8 cellular contexts compared by ENCODE assay signal in the genomic region with DNA sequence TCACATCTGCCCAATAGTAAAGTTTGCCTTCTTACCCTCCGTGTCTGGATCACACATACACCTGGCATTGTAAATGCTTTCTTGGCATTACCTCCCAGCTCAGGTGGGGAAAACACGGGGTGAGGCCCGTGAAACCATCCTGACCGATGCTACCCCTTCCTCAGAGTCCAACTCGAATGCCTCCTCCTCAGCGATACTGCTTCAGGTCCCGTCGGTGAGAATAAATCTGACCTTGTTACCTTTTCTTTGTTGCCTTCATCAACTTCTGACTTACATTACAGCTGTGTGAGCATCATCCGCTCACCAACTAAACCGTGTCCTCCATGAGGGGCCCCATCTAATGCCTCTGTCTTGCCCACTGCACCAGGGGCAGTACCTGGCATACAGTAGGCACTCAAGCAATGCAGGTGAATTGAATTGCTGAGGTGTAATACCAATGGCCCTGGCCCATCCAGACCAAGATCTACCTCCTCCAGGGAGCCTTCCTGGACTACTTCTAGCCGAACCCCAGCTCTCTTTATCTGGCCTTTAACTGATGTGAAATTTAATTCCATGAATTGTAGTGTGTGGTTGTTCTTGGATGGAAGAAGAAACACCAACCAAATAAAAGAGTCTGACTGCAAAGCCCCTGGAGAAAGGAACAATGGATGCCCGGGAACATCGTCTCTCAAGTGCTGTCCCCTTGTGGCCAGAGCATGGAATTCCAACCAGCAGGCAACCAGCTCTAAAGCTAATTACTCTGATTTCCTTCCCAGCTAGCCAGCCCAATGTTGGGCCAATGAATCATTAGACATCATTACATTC.
DNase-seq lines count a peak whose midpoint lies in the region; ATAC-seq and TF ChIP-seq lines count a peak whose summit lies in the region.

No MANE protein-coding gene starts in this region.

- ATAC-seq in left lobe of liver: peak; percentile 65
- ATAC-seq in GM18519 (IDR thresholded peaks at IDR 0.05; ENCODE audit: low FRiP score, unreplicated experiment): no peak

- peak; percentile 48 for TF ChIP-seq CTCF in GM13976 (IDR thresholded peaks at IDR 0.05; ENCODE audit: borderline replicate concordance, control extremely low read depth, extremely low read depth, insufficient read depth, missing control alignments)

- H3K4me1 Mint-ChIP-seq in activated T-helper 1 cell treated with anti-CD3 and anti-CD28 coated beads, Interleukin-12 subunit alpha, Interleukin-12 subunit beta, Interleukin-2, Interleukin-4 antibody, amounts not matched to agents 30 ng/mL and 10 ng/mL and 1 ng/mL, durations not matched to agents 14 hours and 24 hours and 36 hours (ENCODE audit: low read depth): no peaks in the 10 kb centered on the region

- no peak overlapping the region for H3K27ac Mint-ChIP-seq in activated T-helper 1 cell treated with anti-CD3 and anti-CD28 coated beads, Interleukin-12 subunit alpha, Interleukin-12 subunit beta, Interleukin-2, Interleukin-4 antibody, amounts not matched to agents 30 ng/mL and 10 ng/mL and 1 ng/mL, durations not matched to agents 14 hours and 24 hours and 36 hours

- in situ Hi-C loops in GM13976 (cut with MboI; ENCODE audit: low sequenced_read_pairs, unreplicated experiment): loop anchor here (25.0 kb wide), 1 partner anchor 425 kb away; no protein-coding TSS in a partner anchor
- in situ Hi-C loops in T47D (cut with HindIII; ENCODE audit: low pct_unique_long_range_greater_than_20kb, low sequenced_read_pairs): no loop called here

- DNase-seq in AG20443 (ENCODE audit: low spot score) (peak; percentile 78), GM13976 (ENCODE audit: low spot score) (peak; percentile 58), NCI-H524 treated with DMSO at 0.1 percent for 48 hours (lab: John Stamatoyannopoulos, UW) (peak; percentile 6), T47D (ENCODE audit: low read depth in 1 of 2, low spot score in 1 of 2) (peak; percentile 52 to 70), left lobe of liver (ENCODE audit: low spot score) (peak; percentile 44), cerebellar nuclear complex (lab: John Stamatoyannopoulos, UW) (no peak)
- no peak for DNase-seq in activated T-helper 1 cell treated with anti-CD3 and anti-CD28 coated beads, Interleukin-12 subunit alpha, Interleukin-12 subunit beta, Interleukin-2, Interleukin-4 antibody, amounts not matched to agents 30 ng/mL and 10 ng/mL and 1 ng/mL, durations not matched to agents 14 hours and 24 hours and 36 hours (ENCODE audit: low spot score)

- no peaks in the 10 kb centered on the region for H3K36me3 Mint-ChIP-seq in activated T-helper 1 cell treated with anti-CD3 and anti-CD28 coated beads, Interleukin-12 subunit alpha, Interleukin-12 subunit beta, Interleukin-2, Interleukin-4 antibody, amounts not matched to agents 30 ng/mL and 10 ng/mL and 1 ng/mL, durations not matched to agents 14 hours and 24 hours and 36 hours (ENCODE audit: low read depth)

- H3K27me3 Mint-ChIP-seq in activated T-helper 1 cell treated with anti-CD3 and anti-CD28 coated beads, Interleukin-12 subunit alpha, Interleukin-12 subunit beta, Interleukin-2, Interleukin-4 antibody, amounts not matched to agents 30 ng/mL and 10 ng/mL and 1 ng/mL, durations not matched to agents 14 hours and 24 hours and 36 hours (ENCODE audit: insufficient read depth): peaks cover 7% of the 10 kb centered on the region

- intact Hi-C loops in activated T-helper 1 cell treated with anti-CD3 and anti-CD28 coated beads, Interleukin-12 subunit alpha, Interleukin-12 subunit beta, Interleukin-2, Interleukin-4 antibody, amounts not matched to agents 30 ng/mL and 10 ng/mL and 1 ng/mL, durations not matched to agents 14 hours and 24 hours and 36 hours (cut with micrococcal nuclease): loop anchor here (1.0 kb wide), 1 partner anchor 490 kb away; no protein-coding TSS in a partner anchor

- no peak overlapping the region for H3K4me3 Mint-ChIP-seq in activated T-helper 1 cell treated with anti-CD3 and anti-CD28 coated beads, Interleukin-12 subunit alpha, Interleukin-12 subunit beta, Interleukin-2, Interleukin-4 antibody, amounts not matched to agents 30 ng/mL and 10 ng/mL and 1 ng/mL, durations not matched to agents 14 hours and 24 hours and 36 hours

- H3K9me3 Mint-ChIP-seq in activated T-helper 1 cell treated with anti-CD3 and anti-CD28 coated beads, Interleukin-12 subunit alpha, Interleukin-12 subunit beta, Interleukin-2, Interleukin-4 antibody, amounts not matched to agents 30 ng/mL and 10 ng/mL and 1 ng/mL, durations not matched to agents 14 hours and 24 hours and 36 hours: no peaks in the 10 kb centered on the region

Comparison
In these comparisons a context has a peak if more than half of its experiments do, and no peak if none do; other contexts are left out.
1. DNase-seq: peak in AG20443 (single experiment), GM13976 (single experiment), NCI-H524 treated with DMSO at 0.1 percent for 48 hours (single experiment), T47D (2 of 2) and left lobe of liver (single experiment); none in cerebellar nuclear complex (0 of 2) and activated T-helper 1 cell treated with anti-CD3 and anti-CD28 coated beads, Interleukin-12 subunit alpha, Interleukin-12 subunit beta, Interleukin-2, Interleukin-4 antibody, amounts not matched to agents 30 ng/mL and 10 ng/mL and 1 ng/mL, durations not matched to agents 14 hours and 24 hours and 36 hours (single experiment).